Comparison of ENCODE assay signal across 8 cellular contexts in the genomic region with DNA sequence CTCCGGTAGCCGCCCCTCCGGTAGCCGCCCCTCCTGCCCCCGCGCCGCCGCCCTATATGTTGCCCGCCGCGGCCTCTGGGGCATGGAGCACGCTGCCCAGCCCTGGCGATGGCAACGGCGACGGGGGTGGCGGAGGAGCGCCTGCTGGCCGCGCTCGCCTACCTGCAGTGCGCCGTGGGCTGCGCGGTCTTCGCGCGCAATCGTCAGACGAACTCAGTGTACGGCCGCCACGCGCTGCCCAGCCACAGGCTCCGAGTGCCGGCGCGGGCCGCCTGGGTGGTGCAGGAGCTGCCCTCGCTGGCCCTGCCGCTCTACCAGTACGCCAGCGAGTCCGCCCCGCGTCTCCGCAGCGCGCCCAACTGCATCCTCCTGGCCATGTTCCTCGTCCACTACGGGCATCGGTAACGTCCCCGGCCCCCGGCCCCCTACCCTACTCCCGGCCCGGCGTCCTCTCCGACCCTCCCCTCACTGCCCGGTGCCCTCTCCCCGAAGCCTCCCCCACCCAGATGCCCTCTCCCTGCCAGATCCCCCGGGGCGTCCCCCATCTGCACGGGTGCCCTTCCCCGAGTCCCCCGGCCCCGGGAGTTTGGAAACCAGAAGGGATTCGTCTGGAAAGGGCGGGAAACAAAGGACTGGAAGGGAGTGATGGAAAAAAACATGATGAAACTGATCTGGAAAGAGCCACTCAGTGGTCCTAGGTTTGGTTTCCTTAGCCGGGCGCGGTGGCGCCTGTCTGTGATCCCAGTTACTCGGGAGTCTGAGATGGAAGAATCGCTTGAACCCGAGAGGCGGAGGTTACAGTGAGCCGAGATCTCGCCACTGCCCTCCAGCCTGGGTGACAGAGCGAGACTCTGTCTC. TPM values are rescaled to one million over a fixed set of nuclear protein-coding genes. Genes with fewer than 3 reads are reported as not detected.
DNase-seq lines count a peak whose midpoint lies in the region; ATAC-seq and TF ChIP-seq lines count a peak whose summit lies in the region.

No MANE protein-coding gene starts in this region.

- peak overlapping the region; percentile 82 for H3K4me3 ChIP-seq in GM23248
- H3K4me3 ChIP-seq in fibroblast of the aortic adventitia (ENCODE audit: low read depth, low read length), result peak overlapping the region; percentile 88

- peak overlapping the region; percentile 83 for H3K4me2 ChIP-seq in GM23248 (ENCODE audit: unreplicated experiment)

- peak overlapping the region; percentile 93 for H3K9ac ChIP-seq in GM23248

- TF ChIP-seq CTCF in WTC11 (IDR thresholded peaks at IDR 0.05), result no peak
- no peak for TF ChIP-seq CTCF in fibroblast of the aortic adventitia (IDR thresholded peaks at IDR 0.05; ENCODE audit: insufficient read depth, low read length)
- no peak for TF ChIP-seq CTCF in nephron (IDR thresholded peaks at IDR 0.05; ENCODE audit: unreplicated experiment in 3 of 3)

- H3K9me2 ChIP-seq in GM23248 (ENCODE audit: insufficient read depth), result no peaks in the 10 kb centered on the region

- no peak overlapping the region for H3K27ac Mint-ChIP-seq in WTC11
- peak overlapping the region; percentile 94 to 100 (median 99) for H3K27ac Mint-ChIP-seq in nephron

- H3K79me2 ChIP-seq in GM23248 (ENCODE audit: insufficient read depth), result peaks cover 91% of the 10 kb centered on the region

- TF ChIP-seq EP300 in Ishikawa (IDR thresholded peaks at IDR 0.05; ENCODE audit: borderline replicate concordance), result no peak

- H3K27ac ChIP-seq in GM23248, result peak overlapping the region; percentile 93

- H3K4me3 Mint-ChIP-seq in WTC11, result peak overlapping the region; percentile 94
- peak overlapping the region; percentile 97 to 99 (median 98) for H3K4me3 Mint-ChIP-seq in nephron

- no peaks in the 10 kb centered on the region for H3K27me3 ChIP-seq in GM23248 (replicated peaks; ENCODE audit: insufficient read depth)

- H3K4me1 ChIP-seq in GM23248 (ENCODE audit: insufficient read depth), result peaks cover 15% of the 10 kb centered on the region

- in situ Hi-C loops in GM23248 (cut with MboI), result loop anchor here (25.0 kb wide), 1 partner anchor 104 kb away; no protein-coding TSS in a partner anchor

- CTCF ChIA-PET in WTC11 (lab: Charles Lee), result interaction anchor here (0.8 to 2.1 kb wide), 3 partner anchors 95 to 126 kb away, joined by 3 to 7 read pairs (median 5); no protein-coding TSS in a partner anchor

- peak overlapping the region; percentile 90 for H2AFZ ChIP-seq in GM23248

- H3K27me3 Mint-ChIP-seq in WTC11 (ENCODE audit: low read depth) (no peaks in the 10 kb centered on the region), nephron (ENCODE audit: low read depth) (no peaks in the 10 kb centered on the region)

- no peaks in the 10 kb centered on the region for H3K9me3 Mint-ChIP-seq in WTC11
- no peaks in the 10 kb centered on the region for H3K9me3 Mint-ChIP-seq in nephron

- no peaks in the 10 kb centered on the region for H3K9me3 ChIP-seq in GM23248 (ENCODE audit: low read depth)

- POLR2A ChIA-PET in WTC11 (lab: Charles Lee), result interaction anchor here (0.8 to 1.1 kb wide), 2 partner anchors 9 to 124 kb away, joined by 3 read pairs; no protein-coding TSS in a partner anchor

- no peak for TF ChIP-seq RAD21 in Ishikawa (IDR thresholded peaks at IDR 0.05; ENCODE audit: low read depth)

- H4K20me1 ChIP-seq in GM23248 (ENCODE audit: insufficient read depth), result no peaks in the 10 kb centered on the region

- H3K36me3 Mint-ChIP-seq in WTC11, result peaks cover 35% of the 10 kb centered on the region
- peaks cover 23% of the 10 kb centered on the region for H3K36me3 Mint-ChIP-seq in nephron (ENCODE audit: low read depth)

- no peaks in the 10 kb centered on the region; the same call in 1 of the 2 replicates for H3K36me3 ChIP-seq in GM23248 (ENCODE audit: low read depth)

- WGBS in GM23248 (ENCODE audit: low coverage in 1 of 2, low lambda C conversion rate in 2 of 2, missing lambda C conversion rate in 2 of 2), 2 experiments, result 1 to 2% methylated on average over 40 to 79 of the region's 80 CpGs

- H3F3A ChIP-seq in GM23248 (ENCODE audit: insufficient read depth), result no peaks in the 10 kb centered on the region

- peak; percentile 4 for DNase-seq in activated CD8-positive, alpha-beta memory T cell treated with anti-CD3 and anti-CD28 coated beads, Interleukin-2, amount 50 U/mL, for 1 hour (ENCODE audit: extremely low read depth)
- DNase-seq in activated CD8-positive, alpha-beta memory T cell treated with anti-CD3 and anti-CD28 coated beads for 24 hours, result no peak
- DNase-seq in GM23248, result peak; percentile 80
- DNase-seq in WTC11 (ENCODE audit: low spot score), result peak; percentile 52
- peak; percentile 20 for DNase-seq in fibroblast of the aortic adventitia (ENCODE audit: low read depth)
- no peak for DNase-seq in GM19240 (ENCODE audit: insufficient read length, low spot score)

- peak; percentile 45 for ATAC-seq in WTC11

- H3K4me1 Mint-ChIP-seq in WTC11, result peaks cover 16% of the 10 kb centered on the region
- H3K4me1 Mint-ChIP-seq in nephron, result peaks cover 12% of the 10 kb centered on the region

TF ChIP-seq in Ishikawa, 13 proteins besides CTCF, POLR2A, EP300 and RAD21:
- TF ChIP-seq ZBTB7A (IDR thresholded peaks at IDR 0.05; ENCODE audit: low read depth), result peak; percentile 84
- TF ChIP-seq, protein P1, sequence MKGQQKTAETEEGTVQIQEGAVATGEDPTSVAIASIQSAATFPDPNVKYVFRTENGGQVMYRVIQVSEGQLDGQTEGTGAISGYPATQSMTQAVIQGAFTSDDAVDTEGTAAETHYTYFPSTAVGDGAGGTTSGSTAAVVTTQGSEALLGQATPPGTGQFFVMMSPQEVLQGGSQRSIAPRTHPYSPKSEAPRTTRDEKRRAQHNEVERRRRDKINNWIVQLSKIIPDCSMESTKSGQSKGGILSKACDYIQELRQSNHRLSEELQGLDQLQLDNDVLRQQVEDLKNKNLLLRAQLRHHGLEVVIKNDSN (IDR thresholded peaks at IDR 0.05), result peak; percentile 17; the same call in 1 of the 2 replicates
- TF ChIP-seq FOXM1 (IDR thresholded peaks at IDR 0.05; ENCODE audit: borderline replicate concordance, low read depth), result no peak
- TF ChIP-seq TCF12 (IDR thresholded peaks at IDR 0.05; ENCODE audit: low read depth), result 0 out of 2 replicates have a peak, but pooled peaks have one; percentile 20
- TF ChIP-seq, protein P2, sequence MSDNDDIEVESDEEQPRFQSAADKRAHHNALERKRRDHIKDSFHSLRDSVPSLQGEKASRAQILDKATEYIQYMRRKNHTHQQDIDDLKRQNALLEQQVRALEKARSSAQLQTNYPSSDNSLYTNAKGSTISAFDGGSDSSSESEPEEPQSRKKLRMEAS (IDR thresholded peaks at IDR 0.05), result peak; percentile 74
- TF ChIP-seq TEAD4 (IDR thresholded peaks at IDR 0.05), result no peak

TF ChIP-seq in WTC11, 78 proteins besides CTCF, POLR2A, EP300 and RAD21 (continues in another document):
- no peak for TF ChIP-seq CREM (CRISPR knock-in tag; IDR thresholded peaks at IDR 0.05)
- TF ChIP-seq TP53 (CRISPR knock-in tag; IDR thresholded peaks at IDR 0.05), result 0 out of 2 replicates have a peak, but pooled peaks have one; percentile 29
- TF ChIP-seq ELF4 (CRISPR knock-in tag; IDR thresholded peaks at IDR 0.05; ENCODE audit: low read depth), result no peak
- TF ChIP-seq, protein P3, sequence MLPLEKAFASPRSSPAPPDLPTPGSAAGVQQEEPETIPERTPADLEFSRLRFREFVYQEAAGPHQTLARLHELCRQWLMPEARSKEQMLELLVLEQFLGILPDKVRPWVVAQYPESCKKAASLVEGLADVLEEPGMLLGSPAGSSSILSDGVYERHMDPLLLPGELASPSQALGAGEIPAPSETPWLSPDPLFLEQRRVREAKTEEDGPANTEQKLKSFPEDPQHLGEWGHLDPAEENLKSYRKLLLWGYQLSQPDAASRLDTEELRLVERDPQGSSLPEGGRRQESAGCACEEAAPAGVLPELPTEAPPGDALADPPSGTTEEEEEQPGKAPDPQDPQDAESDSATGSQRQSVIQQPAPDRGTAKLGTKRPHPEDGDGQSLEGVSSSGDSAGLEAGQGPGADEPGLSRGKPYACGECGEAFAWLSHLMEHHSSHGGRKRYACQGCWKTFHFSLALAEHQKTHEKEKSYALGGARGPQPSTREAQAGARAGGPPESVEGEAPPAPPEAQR (CRISPR knock-in tag; IDR thresholded peaks at IDR 0.05), result no peak

RNA-seq across cellular contexts. Expression of a gene that starts 0.5 kb away (rescaled TPM):
- total RNA-seq in GM23248 (2014; rRNA removed; shearing (Covaris generic)), result 11.8 and 20.2 TPM in 2 replicates
- polyA plus RNA-seq in GM23248 (2016; fragmentation: Nextera tagmentation; extraction: Ambion mirVana), result 18.8 and 18.9 TPM in 2 replicates
- total RNA-seq in WTC11 (2021) (36.9 to 42.6 TPM (median 41.6 TPM) in 3 replicates), fibroblast of the aortic adventitia (ENCODE audit: low replicate concordance) (5.1 and 12.0 TPM in 2 replicates)

RNA-seq across cellular contexts. Expression of a gene that starts 0.9 kb away (rescaled TPM):
- 43.0 and 51.0 TPM in 2 replicates for total RNA-seq in GM23248 (2014; rRNA removed; shearing (Covaris generic))
- polyA plus RNA-seq in GM23248 (2016; fragmentation: Nextera tagmentation; extraction: Ambion mirVana), result 47.2 and 48.2 TPM in 2 replicates
- total RNA-seq in WTC11 (2021) (73.3 to 88.4 TPM (median 74.9 TPM) in 3 replicates), fibroblast of the aortic adventitia (ENCODE audit: low replicate concordance) (27.4 and 29.0 TPM in 2 replicates)

Comparison
In these comparisons a context has a peak if more than half of its experiments do, and no peak if none do; other contexts are left out.
1. DNase-seq: peak in activated CD8-positive, alpha-beta memory T cell treated with anti-CD3 and anti-CD28 coated beads, Interleukin-2, amount 50 U/mL, for 1 hour (single experiment), GM23248 (single experiment), WTC11 (single experiment) and fibroblast of the aortic adventitia (single experiment); none in activated CD8-positive, alpha-beta memory T cell treated with anti-CD3 and anti-CD28 coated beads for 24 hours (single experiment) and GM19240 (single experiment).